Comparison of ENCODE assay signal across 9 cellular contexts in genomic region chr18:37019157-37019571, GRCh38.
A peak's percentile ranks its signal among the peaks of the same experiment; 100 is the strongest.
DNase-seq lines count a peak whose midpoint lies in the region; ATAC-seq lines count a peak whose summit lies in the region.
"Had no signal": no experiment of that assay in that cellular context is flagged by ENCODE, and none has a peak within 500 bp of the region (broad histone marks: within the 10 kb centered on the region; RNA-seq: fewer than 3 reads in every experiment).

No MANE protein-coding gene starts in this region.

- ATAC-seq in GM21515 (IDR thresholded peaks at IDR 0.05; ENCODE audit: unreplicated experiment): no peak

- DNase-seq in AML-193 (lab: John Stamatoyannopoulos, UW) (peak; percentile 2 to 3), HT-29 (ENCODE audit: low spot score) (peak; percentile 8), RKO (ENCODE audit: low spot score) (peak; percentile 63), glomerular visceral epithelial cell (ENCODE audit: extremely low spot score) (peak; percentile 13), middle frontal gyrus (ENCODE audit: extremely low spot score, low spot score) (no peak), NCI-H2227 (lab: John Stamatoyannopoulos, UW; ENCODE audit: unreplicated experiment) (no peak)
- no peak for DNase-seq in effector CD4-positive, alpha-beta T cell
- DNase-seq: GF-D8 had no signal

Comparison
In these comparisons a context has a peak if more than half of its experiments do, and no peak if none do; other contexts are left out.
1. DNase-seq: peak in AML-193 (2 of 2), HT-29 (single experiment), RKO (single experiment) and glomerular visceral epithelial cell (single experiment); none in middle frontal gyrus (single experiment), effector CD4-positive, alpha-beta T cell (single experiment) and NCI-H2227 (single experiment).